ENCODE assay signal across 8 cellular contexts in the genomic region with DNA sequence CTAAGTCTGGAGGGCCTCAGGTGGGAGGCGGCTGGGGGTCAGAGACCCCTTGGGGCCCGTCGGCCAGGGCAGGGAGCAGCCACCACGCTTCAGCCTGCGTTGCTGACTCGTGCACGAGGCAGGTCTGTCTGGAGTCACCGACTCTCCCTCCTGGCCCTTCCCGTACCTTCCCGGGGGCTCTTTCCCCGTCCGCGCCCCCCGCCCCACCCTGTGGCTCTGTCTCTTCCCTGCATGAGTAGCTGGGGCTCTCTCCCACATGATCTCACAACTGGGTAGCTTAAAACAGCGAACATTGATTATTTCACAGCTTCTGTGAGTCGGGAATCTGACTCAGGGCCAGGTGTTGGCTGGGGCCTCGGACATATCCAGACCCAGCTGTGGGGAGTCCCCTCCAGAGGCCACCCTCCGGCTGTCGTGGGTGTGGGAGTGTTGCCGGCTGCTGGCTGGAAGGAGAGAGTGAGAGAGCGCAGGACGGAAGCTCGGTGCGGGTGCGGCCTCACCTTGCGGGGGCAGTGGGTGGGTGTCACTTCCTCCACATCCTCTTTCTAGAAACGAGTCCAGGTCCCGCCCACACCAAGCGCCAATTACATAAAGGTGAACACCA. TPM values are rescaled to one million over a fixed set of nuclear protein-coding genes. Genes with fewer than 3 reads are reported as not detected.
DNase-seq lines count a peak whose midpoint lies in the region; ATAC-seq and TF ChIP-seq lines count a peak whose summit lies in the region.
"Had no signal": no experiment of that assay in that cellular context is flagged by ENCODE, and none has a peak within 500 bp of the region (broad histone marks: within the 10 kb centered on the region; RNA-seq: fewer than 3 reads in every experiment).

No MANE protein-coding gene starts in this region.

- no peak overlapping the region for H3K4me3 ChIP-seq in lower lobe of right lung

- no peaks in the 10 kb centered on the region for H3K36me3 Mint-ChIP-seq in T-cell

- H3K27ac ChIP-seq in lower lobe of right lung = no peak overlapping the region
- H3K27ac ChIP-seq: neutrophil had no signal

- H3K4me3 Mint-ChIP-seq in T-cell = peak overlapping the region; percentile 60 to 72 (median 70)

- ATAC-seq in T-cell (replicated peaks in 1 of 4) = peak; percentile 74 to 93 (median 90)
- ATAC-seq in lower lobe of right lung = peak; percentile 14 to 40
- peak; percentile 63 for ATAC-seq in stimulated activated naive CD8-positive, alpha-beta T cell treated with anti-CD3 and anti-CD28 coated beads, Interleukin-15, Interleukin-2, amounts not matched to agents 100 U/mL and 50 U/mL, for 24 hours

- POLR2A ChIA-PET in T-cell (lab: Charles Lee) = no interaction called here

- H3K9me3 Mint-ChIP-seq in T-cell = no peaks in the 10 kb centered on the region

- no peaks in the 10 kb centered on the region for H3K27me3 ChIP-seq in lower lobe of right lung (ENCODE audit: low read depth)

- H3K4me1 Mint-ChIP-seq in T-cell = peaks cover 12 to 18% (median 17%) of the 10 kb centered on the region in 3 donors

- no peak overlapping the region for H3K27ac Mint-ChIP-seq in T-cell

- DNase-seq in T-cell (peak in 33 of 34 experiments; percentile 32 to 72 (median 56)), activated gamma-delta T cell (lab: John Stamatoyannopoulos, UW) (peak; percentile 44), lower lobe of right lung (no peak), NCI-H1092 treated with DMSO at 0.1 percent for 48 hours (lab: John Stamatoyannopoulos, UW) (no peak), dedifferentiated amniotic fluid mesenchymal stem cell (ENCODE audit: extremely low spot score) (no peak), cerebellar nuclear complex (lab: John Stamatoyannopoulos, UW) (no peak)
- DNase-seq in stimulated activated naive CD8-positive, alpha-beta T cell treated with anti-CD3 and anti-CD28 coated beads, Interleukin-15, Interleukin-2, amounts not matched to agents 100 U/mL and 50 U/mL, for 24 hours = peak; percentile 71

- intact Hi-C loops in lower lobe of right lung (cut with DNase I) = no loop called here

- CTCF ChIA-PET in T-cell (lab: Charles Lee) = no interaction called here

- H3K9me3 ChIP-seq in lower lobe of right lung = no peaks in the 10 kb centered on the region
- H3K9me3 ChIP-seq: neutrophil had no signal

- H3K4me1 ChIP-seq in lower lobe of right lung = peaks cover 33% of the 10 kb centered on the region

- no peak for TF ChIP-seq CTCF in lower lobe of right lung (IDR thresholded peaks at IDR 0.05)

- H3K27me3 Mint-ChIP-seq in T-cell = peaks cover 14 to 26% of the 10 kb centered on the region in 2 donors

- no peaks in the 10 kb centered on the region for H3K36me3 ChIP-seq in lower lobe of right lung
- H3K36me3 ChIP-seq: neutrophil had no signal

RNA-seq across cellular contexts. Expression of gene BAHCC1, which starts 17.3 kb away (rescaled TPM):
- total RNA-seq in T-cell (under 1 TPM; 0.23 to 0.82 (median 0.33) TPM), lower lobe of right lung (19.9 TPM)

Comparison
In these comparisons a context has a peak if more than half of its experiments do, and no peak if none do; other contexts are left out.
1. ATAC-seq: peak in every context shown above with its lines; median percentile 90 in T-cell; 63 in stimulated activated naive CD8-positive, alpha-beta T cell treated with anti-CD3 and anti-CD28 coated beads, Interleukin-15, Interleukin-2, amounts not matched to agents 100 U/mL and 50 U/mL, for 24 hours; 27 in lower lobe of right lung.
2. DNase-seq: peak in T-cell (33 of 34), activated gamma-delta T cell (single experiment) and stimulated activated naive CD8-positive, alpha-beta T cell treated with anti-CD3 and anti-CD28 coated beads, Interleukin-15, Interleukin-2, amounts not matched to agents 100 U/mL and 50 U/mL, for 24 hours (single experiment); none in lower lobe of right lung (single experiment), NCI-H1092 treated with DMSO at 0.1 percent for 48 hours (single experiment), dedifferentiated amniotic fluid mesenchymal stem cell (single experiment) and cerebellar nuclear complex (0 of 2).
3. RNA of gene BAHCC1, which starts 17.3 kb away (total RNA-seq): 19.9 TPM in lower lobe of right lung (single experiment); 0.23 to 0.82 TPM in T-cell; every median in the first group is over 10 times any median in the second.